2 cellular contexts compared by ENCODE assay signal in genomic region chr7:117143580-117143979, GRCh38.
TF ChIP-seq lines count a peak whose summit lies in the region.

No MANE protein-coding gene starts in this region.

TF ChIP-seq in HCT116, 20 proteins besides CTCF, POLR2A, EP300 and RAD21:
- TF ChIP-seq FOSL1 (IDR thresholded peaks at IDR 0.05; ENCODE audit: low read depth) (peak; percentile 64), CBX3 (IDR thresholded peaks at IDR 0.05; ENCODE audit: low read depth) (no peak), SRF (IDR thresholded peaks at IDR 0.05; ENCODE audit: low read depth) (0 out of 2 replicates have a peak, but pooled peaks have one; percentile 19)

TF ChIP-seq in endothelial cell of umbilical vein, 7 proteins besides CTCF, POLR2A, EP300 and RAD21:
- TF ChIP-seq MAX (IDR thresholded peaks at IDR 0.05; ENCODE audit: insufficient read depth, insufficient read length) = no peak
- TF ChIP-seq JUN (IDR thresholded peaks at IDR 0.05; ENCODE audit: borderline replicate concordance, insufficient read depth, insufficient read length, low read depth) = peak; percentile 59
- peak; percentile 84 for TF ChIP-seq FOS (IDR thresholded peaks at IDR 0.05; ENCODE audit: borderline replicate concordance, insufficient read depth, low read length)
